ENCODE assay signal across 8 cellular contexts in genomic region chr7:148773344-148773743, GRCh38.
DNase-seq lines count a peak whose midpoint lies in the region; ATAC-seq and TF ChIP-seq lines count a peak whose summit lies in the region.

No MANE protein-coding gene starts in this region.

- H3K18ac ChIP-seq in mesendoderm (ENCODE audit: low read length): no peak overlapping the region

- ATAC-seq in GM19351 (IDR thresholded peaks at IDR 0.05; ENCODE audit: unreplicated experiment): peak; percentile 79
- peak; percentile 67 for ATAC-seq in HG03521 (IDR thresholded peaks at IDR 0.05; ENCODE audit: unreplicated experiment)
- ATAC-seq in HG03025 (IDR thresholded peaks at IDR 0.05; ENCODE audit: low FRiP score, unreplicated experiment): no peak

- no peaks in the 10 kb centered on the region for H3K27me3 Mint-ChIP-seq in activated CD4-positive, alpha-beta T cell treated with anti-CD3 and anti-CD28 coated beads, Interleukin-2, amount 10 ng/mL, durations not matched to agents 7 days and 5 days

- peaks cover 2% of the 10 kb centered on the region for H3K79me2 ChIP-seq in mesendoderm (ENCODE audit: control insufficient read depth, insufficient read depth, low read length)

- H2AK5ac ChIP-seq in mesendoderm (ENCODE audit: low read length): no peak overlapping the region

- no peak overlapping the region for H4K5ac ChIP-seq in mesendoderm (ENCODE audit: low read length)

- peak; percentile 98 for DNase-seq in A673 (ENCODE audit: low spot score)
- DNase-seq in activated CD4-positive, alpha-beta T cell treated with anti-CD3 and anti-CD28 coated beads, Interleukin-2, amount 10 ng/mL, durations not matched to agents 7 days and 5 days: peak; percentile 62
- DNase-seq in mesendoderm: peak; percentile 63
- no peak for DNase-seq in dorsolateral prefrontal cortex
- no peak for DNase-seq in NCI-H1048 (lab: John Stamatoyannopoulos, UW)

- CTCF ChIA-PET in A673 (lab: Charles Lee): interaction anchor here (0.5 to 1.2 kb wide), 2 partner anchors 26 to 354 kb away, joined by 3 to 5 read pairs; no protein-coding TSS in a partner anchor
- CTCF ChIA-PET in activated CD4-positive, alpha-beta T cell treated with anti-CD3 and anti-CD28 coated beads, Interleukin-2, amount 10 ng/mL, durations not matched to agents 7 days and 5 days (lab: Charles Lee): interaction anchor here (0.5 to 1.2 kb wide), 7 partner anchors 10 to 194 kb away, joined by 3 to 4 read pairs (median 3); partner anchors contain the start of gene CUL1

- H3K9me3 ChIP-seq in A673 (ENCODE audit: low read depth, low read length, poor library complexity, severe bottlenecking): no peaks in the 10 kb centered on the region

- H3K9me3 Mint-ChIP-seq in activated CD4-positive, alpha-beta T cell treated with anti-CD3 and anti-CD28 coated beads, Interleukin-2, amount 10 ng/mL, durations not matched to agents 7 days and 5 days: no peaks in the 10 kb centered on the region

- no peak overlapping the region for H3K4me2 ChIP-seq in mesendoderm (ENCODE audit: low read length)

- no CpG with 5 or more reads among the region's 10 CpGs for WGBS in mesendoderm (ENCODE audit: extremely low coverage, insufficient coverage, low lambda C conversion rate)

- H3K4ac ChIP-seq in mesendoderm (ENCODE audit: low read depth, low read length): no peak overlapping the region

- no peaks in the 10 kb centered on the region for H3K79me1 ChIP-seq in mesendoderm (ENCODE audit: low read length)

- H3K27me3 ChIP-seq in A673 (replicated peaks; ENCODE audit: insufficient read depth, low read depth, low read length, poor library complexity): no peaks in the 10 kb centered on the region
- no peaks in the 10 kb centered on the region for H3K27me3 ChIP-seq in mesendoderm (ENCODE audit: insufficient read depth, low read length, poor library complexity)
- H3K27me3 ChIP-seq in dorsolateral prefrontal cortex: no peaks in the 10 kb centered on the region

- no TSS peak for BruUV-seq in A673 (replicated peaks; lab: Mats Ljungman, UMichigan)

- peak overlapping the region; percentile 91 for H3K27ac Mint-ChIP-seq in activated CD4-positive, alpha-beta T cell treated with anti-CD3 and anti-CD28 coated beads, Interleukin-2, amount 10 ng/mL, durations not matched to agents 7 days and 5 days

- no peak overlapping the region for H3K56ac ChIP-seq in mesendoderm (ENCODE audit: low read length)

- H3K4me3 Mint-ChIP-seq in activated CD4-positive, alpha-beta T cell treated with anti-CD3 and anti-CD28 coated beads, Interleukin-2, amount 10 ng/mL, durations not matched to agents 7 days and 5 days: peak overlapping the region; percentile 10

- peaks cover 33% of the 10 kb centered on the region for H3K4me1 Mint-ChIP-seq in activated CD4-positive, alpha-beta T cell treated with anti-CD3 and anti-CD28 coated beads, Interleukin-2, amount 10 ng/mL, durations not matched to agents 7 days and 5 days

- peaks cover 43% of the 10 kb centered on the region for H3K4me1 ChIP-seq in A673 (ENCODE audit: insufficient read depth, low read length, poor library complexity, severe bottlenecking)
- H3K4me1 ChIP-seq in mesendoderm (ENCODE audit: control insufficient read depth, low read depth, low read length): peaks cover 2% of the 10 kb centered on the region

- POLR2A ChIA-PET in A673 (lab: Charles Lee; ENCODE audit: low non-redundant PET): interaction anchor here (0.6 kb wide), 1 partner anchor 232 kb away, joined by 15 read pairs; no protein-coding TSS in a partner anchor
- POLR2A ChIA-PET in activated CD4-positive, alpha-beta T cell treated with anti-CD3 and anti-CD28 coated beads, Interleukin-2, amount 10 ng/mL, durations not matched to agents 7 days and 5 days (lab: Charles Lee): interaction anchor here (0.5 to 0.6 kb wide), 2 partner anchors 51 to 191 kb away, joined by 3 read pairs; no protein-coding TSS in a partner anchor

- no peak overlapping the region for H2BK15ac ChIP-seq in mesendoderm (replicated peaks; ENCODE audit: low read depth)

- H2BK5ac ChIP-seq in mesendoderm (ENCODE audit: low read length): no peak overlapping the region

- H4K8ac ChIP-seq in mesendoderm (ENCODE audit: low read depth, low read length): no peak overlapping the region

- H3K9ac ChIP-seq in mesendoderm (ENCODE audit: low read length): no peak overlapping the region

- no peak for TF ChIP-seq CTCF in A673 (conservative IDR thresholded peaks at IDR 0.05; ENCODE audit: low read depth, low read length)
- TF ChIP-seq CTCF in dorsolateral prefrontal cortex (IDR thresholded peaks at IDR 0.05 in 54 of 56, conservative IDR thresholded peaks at IDR 0.05 in 2 of 56; ENCODE audit: low read depth in 1 of 56, partially characterized antibody in 56 of 56): no peak

- no peak overlapping the region for H2BK120ac ChIP-seq in mesendoderm (ENCODE audit: low read depth, low read length)

- intact Hi-C loops in A673 (cut with micrococcal nuclease; ENCODE audit: unreplicated experiment) (loop anchor here (5.0 to 10.0 kb wide), 2 partner anchors 71 to 199 kb away; no protein-coding TSS in a partner anchor), dorsolateral prefrontal cortex (cut with DNase I) (no loop called here)

- H3K36me3 ChIP-seq in A673 (ENCODE audit: insufficient read depth, low read length, poor library complexity, severe bottlenecking): peaks cover 17% of the 10 kb centered on the region
- H3K36me3 ChIP-seq in mesendoderm (ENCODE audit: control insufficient read depth, insufficient read depth, low read length): peaks cover 1% of the 10 kb centered on the region

- peak overlapping the region; percentile 72 for H3K27ac ChIP-seq in A673 (ENCODE audit: low read depth, low read length, poor library complexity, severe bottlenecking)
- H3K27ac ChIP-seq in mesendoderm (ENCODE audit: low read depth, low read length): no peak overlapping the region
- no peak overlapping the region for H3K27ac ChIP-seq in dorsolateral prefrontal cortex

- H3K4me3 ChIP-seq in A673 (ENCODE audit: low read depth, low read length, poor library complexity, severe bottlenecking) (peak overlapping the region; percentile 5), mesendoderm (ENCODE audit: low read length) (no peak overlapping the region), dorsolateral prefrontal cortex (no peak overlapping the region)

- peaks cover 33% of the 10 kb centered on the region for H3K36me3 Mint-ChIP-seq in activated CD4-positive, alpha-beta T cell treated with anti-CD3 and anti-CD28 coated beads, Interleukin-2, amount 10 ng/mL, durations not matched to agents 7 days and 5 days (ENCODE audit: low read depth)

- no peak overlapping the region for H3K23ac ChIP-seq in mesendoderm (ENCODE audit: low read length)

Comparison
In these comparisons a context has a peak if more than half of its experiments do, and no peak if none do; other contexts are left out.
1. DNase-seq: peak in A673 (single experiment), activated CD4-positive, alpha-beta T cell treated with anti-CD3 and anti-CD28 coated beads, Interleukin-2, amount 10 ng/mL, durations not matched to agents 7 days and 5 days (single experiment) and mesendoderm (single experiment); none in dorsolateral prefrontal cortex (0 of 10) and NCI-H1048 (single experiment).